ENCODE assay signal across 22 cellular contexts in genomic region chr4:9160046-9160445, GRCh38. TPM values are rescaled to one million over a fixed set of nuclear protein-coding genes. Genes with fewer than 3 reads are reported as not detected.
"Had no signal": no experiment of that assay in that cellular context is flagged by ENCODE, and none has a peak within 500 bp of the region (broad histone marks: within the 10 kb centered on the region; RNA-seq: fewer than 3 reads in every experiment).

No MANE protein-coding gene starts in this region.

RNA-seq across cellular contexts. Expression of gene FAM90A26, which starts 10.2 kb away (rescaled TPM):
- total RNA-seq: activated CD4-positive, alpha-beta memory T cell treated with anti-CD3 and anti-CD28 coated beads for 36 hours; activated CD4-positive, alpha-beta T cell treated with anti-CD3 and anti-CD28 coated beads for 36 hours; activated CD4-positive, alpha-beta T cell treated with anti-CD3 and anti-CD28 coated beads, Interleukin-2, amount 10 ng/mL, durations not matched to agents 24 days and 14 days; activated CD8-positive, alpha-beta memory T cell treated with anti-CD3 and anti-CD28 coated beads for 36 hours; activated CD8-positive, alpha-beta memory T cell treated with anti-CD3 and anti-CD28 coated beads, Interleukin-2, amount 10 ng/mL, durations not matched to agents 7 days and 5 days; activated CD8-positive, alpha-beta T cell treated with anti-CD3 and anti-CD28 coated beads, Interleukin-2, amount 10 ng/mL, durations not matched to agents 7 days and 5 days; activated naive CD4-positive, alpha-beta T cell treated with anti-CD3 and anti-CD28 coated beads for 36 hours; activated naive CD8-positive, alpha-beta T cell treated with anti-CD3 and anti-CD28 coated beads for 36 hours; activated T-helper 1 cell treated with anti-CD3 and anti-CD28 coated beads, Interleukin-12 subunit alpha, Interleukin-12 subunit beta, Interleukin-2, Interleukin-4 antibody, amounts not matched to agents 30 ng/mL and 10 ng/mL and 1 ng/mL, durations not matched to agents 14 hours and 24 hours and 36 hours; activated T-helper 2 cell treated with anti-CD3 and anti-CD28 coated beads, Interferon-gamma antibody, Interleukin-2, Interleukin-4, amounts not matched to agents 10 μg/mL and 5 μg/mL and 100 μg/mL, durations not matched to agents 14 hours and 24 hours and 36 hours; adrenal gland; aorta; breast epithelium; cardiac muscle cell; colonic mucosa; dermis microvascular lymphatic vessel endothelial cell; endothelial cell of umbilical vein; esophagus squamous epithelium; gastroesophageal sphincter; glomerular endothelial cell; T-helper 1 cell treated with Interleukin-12 subunit alpha and Interleukin-12 subunit beta and Interleukin-4 antibody, amounts not matched to agents 30 ng/mL and 1 ng/mL, for 36 hours had no signal
- polyA plus RNA-seq: adrenal gland, aorta, cardiac muscle cell, endothelial cell of umbilical vein, esophagus had no signal

RNA-seq across cellular contexts. Expression of gene USP17L10, which starts 50.4 kb away (rescaled TPM):
- total RNA-seq: activated CD4-positive, alpha-beta memory T cell treated with anti-CD3 and anti-CD28 coated beads for 36 hours; activated CD4-positive, alpha-beta T cell treated with anti-CD3 and anti-CD28 coated beads for 36 hours; activated CD4-positive, alpha-beta T cell treated with anti-CD3 and anti-CD28 coated beads, Interleukin-2, amount 10 ng/mL, durations not matched to agents 24 days and 14 days; activated CD8-positive, alpha-beta memory T cell treated with anti-CD3 and anti-CD28 coated beads for 36 hours; activated CD8-positive, alpha-beta memory T cell treated with anti-CD3 and anti-CD28 coated beads, Interleukin-2, amount 10 ng/mL, durations not matched to agents 7 days and 5 days; activated CD8-positive, alpha-beta T cell treated with anti-CD3 and anti-CD28 coated beads, Interleukin-2, amount 10 ng/mL, durations not matched to agents 7 days and 5 days; activated naive CD4-positive, alpha-beta T cell treated with anti-CD3 and anti-CD28 coated beads for 36 hours; activated naive CD8-positive, alpha-beta T cell treated with anti-CD3 and anti-CD28 coated beads for 36 hours; activated T-helper 1 cell treated with anti-CD3 and anti-CD28 coated beads, Interleukin-12 subunit alpha, Interleukin-12 subunit beta, Interleukin-2, Interleukin-4 antibody, amounts not matched to agents 30 ng/mL and 10 ng/mL and 1 ng/mL, durations not matched to agents 14 hours and 24 hours and 36 hours; activated T-helper 2 cell treated with anti-CD3 and anti-CD28 coated beads, Interferon-gamma antibody, Interleukin-2, Interleukin-4, amounts not matched to agents 10 μg/mL and 5 μg/mL and 100 μg/mL, durations not matched to agents 14 hours and 24 hours and 36 hours; adrenal gland; aorta; breast epithelium; cardiac muscle cell; colonic mucosa; dermis microvascular lymphatic vessel endothelial cell; endothelial cell of umbilical vein; esophagus squamous epithelium; gastroesophageal sphincter; glomerular endothelial cell; T-helper 1 cell treated with Interleukin-12 subunit alpha and Interleukin-12 subunit beta and Interleukin-4 antibody, amounts not matched to agents 30 ng/mL and 1 ng/mL, for 36 hours had no signal
- polyA plus RNA-seq: adrenal gland, aorta, cardiac muscle cell, endothelial cell of umbilical vein, esophagus had no signal

RNA-seq across cellular contexts. Expression of gene USP17L11, which starts 55.2 kb away (rescaled TPM):
- total RNA-seq: activated CD4-positive, alpha-beta memory T cell treated with anti-CD3 and anti-CD28 coated beads for 36 hours; activated CD4-positive, alpha-beta T cell treated with anti-CD3 and anti-CD28 coated beads, Interleukin-2, amount 10 ng/mL, durations not matched to agents 24 days and 14 days; activated CD8-positive, alpha-beta memory T cell treated with anti-CD3 and anti-CD28 coated beads for 36 hours; activated CD8-positive, alpha-beta memory T cell treated with anti-CD3 and anti-CD28 coated beads, Interleukin-2, amount 10 ng/mL, durations not matched to agents 7 days and 5 days; activated CD8-positive, alpha-beta T cell treated with anti-CD3 and anti-CD28 coated beads, Interleukin-2, amount 10 ng/mL, durations not matched to agents 7 days and 5 days; activated naive CD4-positive, alpha-beta T cell treated with anti-CD3 and anti-CD28 coated beads for 36 hours; activated naive CD8-positive, alpha-beta T cell treated with anti-CD3 and anti-CD28 coated beads for 36 hours; activated T-helper 1 cell treated with anti-CD3 and anti-CD28 coated beads, Interleukin-12 subunit alpha, Interleukin-12 subunit beta, Interleukin-2, Interleukin-4 antibody, amounts not matched to agents 30 ng/mL and 10 ng/mL and 1 ng/mL, durations not matched to agents 14 hours and 24 hours and 36 hours; adrenal gland; aorta; breast epithelium; cardiac muscle cell; colonic mucosa; dermis microvascular lymphatic vessel endothelial cell; endothelial cell of umbilical vein; esophagus squamous epithelium; gastroesophageal sphincter; glomerular endothelial cell; T-helper 1 cell treated with Interleukin-12 subunit alpha and Interleukin-12 subunit beta and Interleukin-4 antibody, amounts not matched to agents 30 ng/mL and 1 ng/mL, for 36 hours had no signal
- polyA plus RNA-seq: adrenal gland, aorta, cardiac muscle cell, endothelial cell of umbilical vein, esophagus had no signal

RNA-seq across cellular contexts. Expression of gene USP17L12, which starts 59.9 kb away (rescaled TPM):
- total RNA-seq: activated CD4-positive, alpha-beta memory T cell treated with anti-CD3 and anti-CD28 coated beads for 36 hours; activated CD4-positive, alpha-beta T cell treated with anti-CD3 and anti-CD28 coated beads for 36 hours; activated CD4-positive, alpha-beta T cell treated with anti-CD3 and anti-CD28 coated beads, Interleukin-2, amount 10 ng/mL, durations not matched to agents 24 days and 14 days; activated CD8-positive, alpha-beta memory T cell treated with anti-CD3 and anti-CD28 coated beads for 36 hours; activated CD8-positive, alpha-beta memory T cell treated with anti-CD3 and anti-CD28 coated beads, Interleukin-2, amount 10 ng/mL, durations not matched to agents 7 days and 5 days; activated CD8-positive, alpha-beta T cell treated with anti-CD3 and anti-CD28 coated beads, Interleukin-2, amount 10 ng/mL, durations not matched to agents 7 days and 5 days; activated naive CD4-positive, alpha-beta T cell treated with anti-CD3 and anti-CD28 coated beads for 36 hours; activated naive CD8-positive, alpha-beta T cell treated with anti-CD3 and anti-CD28 coated beads for 36 hours; activated T-helper 1 cell treated with anti-CD3 and anti-CD28 coated beads, Interleukin-12 subunit alpha, Interleukin-12 subunit beta, Interleukin-2, Interleukin-4 antibody, amounts not matched to agents 30 ng/mL and 10 ng/mL and 1 ng/mL, durations not matched to agents 14 hours and 24 hours and 36 hours; activated T-helper 2 cell treated with anti-CD3 and anti-CD28 coated beads, Interferon-gamma antibody, Interleukin-2, Interleukin-4, amounts not matched to agents 10 μg/mL and 5 μg/mL and 100 μg/mL, durations not matched to agents 14 hours and 24 hours and 36 hours; adrenal gland; aorta; breast epithelium; cardiac muscle cell; colonic mucosa; dermis microvascular lymphatic vessel endothelial cell; endothelial cell of umbilical vein; esophagus squamous epithelium; gastroesophageal sphincter; glomerular endothelial cell; T-helper 1 cell treated with Interleukin-12 subunit alpha and Interleukin-12 subunit beta and Interleukin-4 antibody, amounts not matched to agents 30 ng/mL and 1 ng/mL, for 36 hours had no signal
- polyA plus RNA-seq: adrenal gland, aorta, cardiac muscle cell, endothelial cell of umbilical vein, esophagus had no signal
